ENCODE assay signal across 21 cellular contexts in the genomic region with DNA sequence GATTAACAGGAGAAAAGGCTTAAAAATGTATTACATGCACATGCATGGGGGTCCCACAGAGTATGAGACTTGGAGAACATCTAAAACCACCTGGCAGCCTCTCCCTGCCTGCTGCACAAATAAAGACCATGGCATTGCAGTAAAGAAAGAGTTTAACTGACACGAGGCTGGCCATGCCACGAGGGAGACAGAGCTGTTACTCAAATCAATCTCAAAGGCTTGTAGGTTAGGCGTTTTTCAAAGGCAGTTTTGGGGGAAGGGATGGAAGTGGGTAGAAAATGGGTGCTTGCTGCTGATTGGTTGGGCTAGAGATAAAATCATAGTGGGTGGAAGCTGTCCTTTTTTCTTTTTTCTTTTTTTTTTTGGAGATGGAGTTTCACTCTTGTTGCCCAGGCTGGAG. TPM values are rescaled to one million over a fixed set of nuclear protein-coding genes. Genes with fewer than 3 reads are reported as not detected.
A peak's percentile ranks its signal among the peaks of the same experiment; 100 is the strongest.
DNase-seq lines count a peak whose midpoint lies in the region; ATAC-seq and TF ChIP-seq lines count a peak whose summit lies in the region.
"Had no signal": no experiment of that assay in that cellular context is flagged by ENCODE, and none has a peak within 500 bp of the region (broad histone marks: within the 10 kb centered on the region; RNA-seq: fewer than 3 reads in every experiment).

No MANE protein-coding gene starts in this region.

- no peak for TF ChIP-seq POLR2A in erythroblast (IDR thresholded peaks at IDR 0.05; ENCODE audit: low read length)

- no peak overlapping the region for H3K27ac ChIP-seq in DND-41 (ENCODE audit: low read length)
- H3K27ac ChIP-seq in brain microvascular endothelial cell: no peak overlapping the region
- H3K27ac ChIP-seq: A549; BLaER1 treated with 17β-estradiol and CSF1 and Interleukin-3, amounts not matched to agents 10 nM and 100 nM had no signal

- no peaks in the 10 kb centered on the region for H3K4me1 ChIP-seq in DND-41 (ENCODE audit: insufficient read depth, low read length)
- H3K4me1 ChIP-seq: A549; BE2C; BLaER1 treated with 17β-estradiol and CSF1 and Interleukin-3, amounts not matched to agents 10 nM and 100 nM had no signal

- H3K9me3 Mint-ChIP-seq in endothelial cell (ENCODE audit: unreplicated experiment) (no peaks in the 10 kb centered on the region), progenitor cell of endocrine pancreas (ENCODE audit: low read depth) (peaks cover 6% of the 10 kb centered on the region)

- H3K36me3 ChIP-seq in DND-41 (ENCODE audit: insufficient read depth, low read length): no peaks in the 10 kb centered on the region
- no peaks in the 10 kb centered on the region for H3K36me3 ChIP-seq in brain microvascular endothelial cell (replicated peaks)
- H3K36me3 ChIP-seq: BE2C; BLaER1 treated with 17β-estradiol and CSF1 and Interleukin-3, amounts not matched to agents 10 nM and 100 nM had no signal

- DNase-seq in DND-41: peak; percentile 8
- DNase-seq in Jurkat, Clone E6-1 (ENCODE audit: low read depth, low spot score): peak; percentile 67
- DNase-seq in endothelial cell (ENCODE audit: low spot score): no peak
- DNase-seq in progenitor cell of endocrine pancreas (ENCODE audit: low spot score, unreplicated experiment): no peak
- DNase-seq in erythroblast (lab: John Stamatoyannopoulos, UW): no peak
- no peak for DNase-seq in NCI-H1105 treated with DMSO at 0.1 percent for 48 hours (lab: John Stamatoyannopoulos, UW)
- DNase-seq in brain microvascular endothelial cell: no peak
- DNase-seq: 8988T; ACHN; AML-193; BE2C; CD4-positive, alpha-beta T cell; CD8-positive, alpha-beta memory T cell; DMS 273 treated with DMSO at 0.1 percent for 48 hours; DMS79; GF-D8; H7; HCEC 1CT had no signal

- H3K79me2 ChIP-seq in DND-41 (ENCODE audit: insufficient read depth, low read length): no peaks in the 10 kb centered on the region

- H4K20me1 ChIP-seq in DND-41 (ENCODE audit: insufficient read depth, low read length): no peaks in the 10 kb centered on the region
- H4K20me1 ChIP-seq: BLaER1 treated with 17β-estradiol and CSF1 and Interleukin-3, amounts not matched to agents 10 nM and 100 nM had no signal

- H3K27me3 ChIP-seq in DND-41 (ENCODE audit: insufficient read depth, low read length, poor library complexity): no peaks in the 10 kb centered on the region
- H3K27me3 ChIP-seq in brain microvascular endothelial cell (replicated peaks): no peaks in the 10 kb centered on the region
- H3K27me3 ChIP-seq: BLaER1 treated with 17β-estradiol and CSF1 and Interleukin-3, amounts not matched to agents 10 nM and 100 nM had no signal

- no peak overlapping the region for H2AFZ ChIP-seq in DND-41 (ENCODE audit: low read depth, low read length)

- no peak overlapping the region for H3K9ac ChIP-seq in DND-41 (ENCODE audit: low read depth, low read length)
- H3K9ac ChIP-seq: BLaER1 treated with 17β-estradiol and CSF1 and Interleukin-3, amounts not matched to agents 10 nM and 100 nM had no signal

- H3K4me2 ChIP-seq in DND-41 (ENCODE audit: insufficient read depth, low read length): no peak overlapping the region
- H3K4me2 ChIP-seq: A549; BLaER1 treated with 17β-estradiol and CSF1 and Interleukin-3, amounts not matched to agents 10 nM and 100 nM had no signal

- H3K36me3 Mint-ChIP-seq in endothelial cell (ENCODE audit: low read depth, unreplicated experiment): no peaks in the 10 kb centered on the region
- no peaks in the 10 kb centered on the region for H3K36me3 Mint-ChIP-seq in progenitor cell of endocrine pancreas (ENCODE audit: insufficient read depth)
- H3K36me3 Mint-ChIP-seq: CD14-positive monocyte had no signal

- no peaks in the 10 kb centered on the region for H3K9me3 ChIP-seq in DND-41 (ENCODE audit: insufficient read depth, low read length, severe bottlenecking)
- H3K9me3 ChIP-seq: A549, BE2C had no signal

- H3K4me3 ChIP-seq in DND-41 (ENCODE audit: low read depth in 1 of 2, low read length in 2 of 2): no peak overlapping the region
- H3K4me3 ChIP-seq in Jurkat, Clone E6-1 (ENCODE audit: low read length): no peak overlapping the region
- H3K4me3 ChIP-seq in brain microvascular endothelial cell (ENCODE audit: low read depth, low read length): no peak overlapping the region
- H3K4me3 ChIP-seq: A549; BLaER1 treated with 17β-estradiol and CSF1 and Interleukin-3, amounts not matched to agents 10 nM and 100 nM had no signal

- no peak for ATAC-seq in DND-41 (ENCODE audit: insufficient read depth, low read depth)
- ATAC-seq: A549 had no signal

- no peak overlapping the region for H3K4me3 Mint-ChIP-seq in endothelial cell (ENCODE audit: unreplicated experiment)
- H3K4me3 Mint-ChIP-seq in progenitor cell of endocrine pancreas (ENCODE audit: low read depth): no peak overlapping the region
- H3K4me3 Mint-ChIP-seq: CD14-positive monocyte; CD4-positive, alpha-beta T cell; CD8-positive, alpha-beta memory T cell had no signal

- peak overlapping the region; percentile 11 for H3K27ac Mint-ChIP-seq in endothelial cell (ENCODE audit: unreplicated experiment)
- H3K27ac Mint-ChIP-seq in progenitor cell of endocrine pancreas: peak overlapping the region; percentile 49
- H3K27ac Mint-ChIP-seq: CD14-positive monocyte; CD4-positive, alpha-beta T cell; CD8-positive, alpha-beta memory T cell had no signal

- in situ Hi-C loops in brain microvascular endothelial cell (cut with HindIII; ENCODE audit: low pct_ligation_motif_present, low sequenced_read_pairs): no loop called here

- H3K4me1 Mint-ChIP-seq in endothelial cell (ENCODE audit: unreplicated experiment) (peaks cover 3% of the 10 kb centered on the region), progenitor cell of endocrine pancreas (ENCODE audit: low read depth) (peaks cover 24% of the 10 kb centered on the region)
- H3K4me1 Mint-ChIP-seq: CD8-positive, alpha-beta memory T cell had no signal

- TF ChIP-seq CTCF in DND-41 (IDR thresholded peaks at IDR 0.05; ENCODE audit: borderline replicate concordance, extremely low read depth, low read length, poor library complexity, severe bottlenecking) (no peak), endothelial cell (IDR thresholded peaks at IDR 0.05; ENCODE audit: unreplicated experiment) (no peak), progenitor cell of endocrine pancreas (IDR thresholded peaks at IDR 0.05; ENCODE audit: unreplicated experiment) (no peak), brain microvascular endothelial cell (IDR thresholded peaks at IDR 0.05; ENCODE audit: low read depth, low read length, missing control alignments) (no peak)

- H3K27me3 Mint-ChIP-seq in endothelial cell (ENCODE audit: unreplicated experiment) (no peaks in the 10 kb centered on the region), progenitor cell of endocrine pancreas (peaks cover 3% of the 10 kb centered on the region)

RNA-seq across cellular contexts. Expression of gene PSMD7, which starts 17.3 kb away (rescaled TPM):
- polyA plus RNA-seq in Jurkat, Clone E6-1 (2012; ENCODE audit: insufficient read depth, insufficient read length): 158 TPM
- total RNA-seq in endothelial cell (ENCODE audit: unreplicated experiment) (82.4 TPM), progenitor cell of endocrine pancreas (87.6 and 92.9 TPM in 2 replicates)

Comparison
In these comparisons a context has a peak if more than half of its experiments do, and no peak if none do; other contexts are left out.
1. DNase-seq: peak in DND-41 (single experiment) and Jurkat, Clone E6-1 (single experiment); none in endothelial cell (single experiment), progenitor cell of endocrine pancreas (single experiment), erythroblast (0 of 2), NCI-H1105 treated with DMSO at 0.1 percent for 48 hours (single experiment) and brain microvascular endothelial cell (single experiment).